1 cellular context compared by ENCODE assay signal in the genomic region with DNA sequence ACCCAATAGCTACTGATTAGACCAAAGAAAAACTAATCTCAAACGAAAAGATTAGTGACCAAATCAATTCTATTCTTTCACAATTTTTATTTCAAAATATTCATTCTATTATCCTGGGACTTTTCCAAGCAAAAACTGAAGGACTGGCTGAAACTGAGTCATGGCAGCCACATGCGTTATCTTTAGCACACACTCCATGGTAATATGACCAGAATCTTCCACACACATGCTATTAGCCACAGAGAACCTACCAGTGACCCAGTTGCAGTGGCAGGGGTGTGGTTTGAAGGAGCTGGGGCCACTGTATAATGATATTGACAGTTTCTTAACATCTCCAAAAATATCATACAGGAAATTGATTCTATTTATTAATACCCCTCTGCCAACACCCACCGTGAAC.
TF ChIP-seq lines count a peak whose summit lies in the region.

No MANE protein-coding gene starts in this region.

TF ChIP-seq in WTC11, 78 proteins besides CTCF, POLR2A, EP300 and RAD21:
- no peak for TF ChIP-seq CBFB (CRISPR knock-in tag; IDR thresholded peaks at IDR 0.05; ENCODE audit: low read depth)
- no peak for TF ChIP-seq PRRX2 (CRISPR knock-in tag; IDR thresholded peaks at IDR 0.05)
- TF ChIP-seq TCF7 (CRISPR knock-in tag; IDR thresholded peaks at IDR 0.05; ENCODE audit: low read depth) = no peak
- TF ChIP-seq, protein P1, sequence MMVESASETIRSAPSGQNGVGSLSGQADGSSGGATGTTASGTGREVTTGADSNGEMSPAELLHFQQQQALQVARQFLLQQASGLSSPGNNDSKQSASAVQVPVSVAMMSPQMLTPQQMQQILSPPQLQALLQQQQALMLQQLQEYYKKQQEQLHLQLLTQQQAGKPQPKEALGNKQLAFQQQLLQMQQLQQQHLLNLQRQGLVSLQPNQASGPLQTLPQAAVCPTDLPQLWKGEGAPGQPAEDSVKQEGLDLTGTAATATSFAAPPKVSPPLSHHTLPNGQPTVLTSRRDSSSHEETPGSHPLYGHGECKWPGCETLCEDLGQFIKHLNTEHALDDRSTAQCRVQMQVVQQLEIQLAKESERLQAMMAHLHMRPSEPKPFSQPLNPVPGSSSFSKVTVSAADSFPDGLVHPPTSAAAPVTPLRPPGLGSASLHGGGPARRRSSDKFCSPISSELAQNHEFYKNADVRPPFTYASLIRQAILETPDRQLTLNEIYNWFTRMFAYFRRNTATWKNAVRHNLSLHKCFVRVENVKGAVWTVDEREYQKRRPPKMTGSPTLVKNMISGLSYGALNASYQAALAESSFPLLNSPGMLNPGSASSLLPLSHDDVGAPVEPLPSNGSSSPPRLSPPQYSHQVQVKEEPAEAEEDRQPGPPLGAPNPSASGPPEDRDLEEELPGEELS (CRISPR knock-in tag; IDR thresholded peaks at IDR 0.05) = no peak
- no peak for TF ChIP-seq ETV6 (CRISPR knock-in tag; IDR thresholded peaks at IDR 0.05)
- no peak for TF ChIP-seq FOXP1 (CRISPR knock-in tag; IDR thresholded peaks at IDR 0.05; ENCODE audit: borderline replicate concordance)
- TF ChIP-seq, protein P2, sequence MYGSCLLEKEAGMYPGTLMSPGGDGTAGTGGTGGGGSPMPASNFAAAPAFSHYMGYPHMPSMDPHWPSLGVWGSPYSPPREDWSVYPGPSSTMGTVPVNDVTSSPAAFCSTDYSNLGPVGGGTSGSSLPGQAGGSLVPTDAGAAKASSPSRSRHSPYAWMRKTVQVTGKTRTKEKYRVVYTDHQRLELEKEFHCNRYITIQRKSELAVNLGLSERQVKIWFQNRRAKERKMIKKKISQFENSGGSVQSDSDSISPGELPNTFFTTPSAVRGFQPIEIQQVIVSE (CRISPR knock-in tag; IDR thresholded peaks at IDR 0.05; ENCODE audit: borderline replicate concordance) = no peak
- TF ChIP-seq ZNF317 (CRISPR knock-in tag; IDR thresholded peaks at IDR 0.05; ENCODE audit: borderline replicate concordance, low read depth) = no peak
- TF ChIP-seq EMX1 (CRISPR knock-in tag; IDR thresholded peaks at IDR 0.05) = no peak
- TF ChIP-seq SMAD3 (CRISPR knock-in tag; IDR thresholded peaks at IDR 0.05; ENCODE audit: borderline replicate concordance) = no peak
- TF ChIP-seq NR1H2 (CRISPR knock-in tag; IDR thresholded peaks at IDR 0.05) = no peak
- no peak for TF ChIP-seq CREB1 (CRISPR knock-in tag; IDR thresholded peaks at IDR 0.05)
- TF ChIP-seq, protein P3, sequence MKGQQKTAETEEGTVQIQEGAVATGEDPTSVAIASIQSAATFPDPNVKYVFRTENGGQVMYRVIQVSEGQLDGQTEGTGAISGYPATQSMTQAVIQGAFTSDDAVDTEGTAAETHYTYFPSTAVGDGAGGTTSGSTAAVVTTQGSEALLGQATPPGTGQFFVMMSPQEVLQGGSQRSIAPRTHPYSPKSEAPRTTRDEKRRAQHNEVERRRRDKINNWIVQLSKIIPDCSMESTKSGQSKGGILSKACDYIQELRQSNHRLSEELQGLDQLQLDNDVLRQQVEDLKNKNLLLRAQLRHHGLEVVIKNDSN (CRISPR knock-in tag; IDR thresholded peaks at IDR 0.05) = no peak
- TF ChIP-seq ZNF232 (CRISPR knock-in tag; IDR thresholded peaks at IDR 0.05) = no peak
